Comparison of ENCODE assay signal across 2 cellular contexts in genomic region chr11:66985508-66986177, GRCh38.
TF ChIP-seq lines count a peak whose summit lies in the region.

No MANE protein-coding gene starts in this region.

TF ChIP-seq in HCT116, 20 proteins besides CTCF, POLR2A, EP300 and RAD21:
- TF ChIP-seq ZNF274 (IDR thresholded peaks at IDR 0.05; ENCODE audit: low read depth, low read length) (no peak), FOSL1 (IDR thresholded peaks at IDR 0.05; ENCODE audit: low read depth) (no peak), ZFX (IDR thresholded peaks at IDR 0.05) (no peak), EZH2phosphoT487 (IDR thresholded peaks at IDR 0.05; ENCODE audit: borderline replicate concordance) (no peak), SP1 (IDR thresholded peaks at IDR 0.05; ENCODE audit: low read depth) (no peak), ELF1 (IDR thresholded peaks at IDR 0.05; ENCODE audit: borderline replicate concordance, low read depth) (no peak)
TF ChIP-seq in HCT116: peak in this region for 0.

TF ChIP-seq in liver, 16 proteins besides CTCF, POLR2A, EP300 and RAD21:
- peak; percentile 79 to 92 for TF ChIP-seq RXRA (IDR thresholded peaks at IDR 0.05)
- TF ChIP-seq YY1 (IDR thresholded peaks at IDR 0.05) = peak; percentile 34
- TF ChIP-seq HNF4A (conservative IDR thresholded peaks at IDR 0.05) = peak; percentile 44 to 45
- TF ChIP-seq, protein P1, sequence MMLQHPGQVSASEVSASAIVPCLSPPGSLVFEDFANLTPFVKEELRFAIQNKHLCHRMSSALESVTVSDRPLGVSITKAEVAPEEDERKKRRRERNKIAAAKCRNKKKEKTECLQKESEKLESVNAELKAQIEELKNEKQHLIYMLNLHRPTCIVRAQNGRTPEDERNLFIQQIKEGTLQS (IDR thresholded peaks at IDR 0.05) = no peak
- TF ChIP-seq FOXA2 (IDR thresholded peaks at IDR 0.05) = no peak
- TF ChIP-seq SP1 (IDR thresholded peaks at IDR 0.05) = peak; percentile 72
- no peak for TF ChIP-seq NR2F2 (IDR thresholded peaks at IDR 0.05)
- TF ChIP-seq, protein P2, sequence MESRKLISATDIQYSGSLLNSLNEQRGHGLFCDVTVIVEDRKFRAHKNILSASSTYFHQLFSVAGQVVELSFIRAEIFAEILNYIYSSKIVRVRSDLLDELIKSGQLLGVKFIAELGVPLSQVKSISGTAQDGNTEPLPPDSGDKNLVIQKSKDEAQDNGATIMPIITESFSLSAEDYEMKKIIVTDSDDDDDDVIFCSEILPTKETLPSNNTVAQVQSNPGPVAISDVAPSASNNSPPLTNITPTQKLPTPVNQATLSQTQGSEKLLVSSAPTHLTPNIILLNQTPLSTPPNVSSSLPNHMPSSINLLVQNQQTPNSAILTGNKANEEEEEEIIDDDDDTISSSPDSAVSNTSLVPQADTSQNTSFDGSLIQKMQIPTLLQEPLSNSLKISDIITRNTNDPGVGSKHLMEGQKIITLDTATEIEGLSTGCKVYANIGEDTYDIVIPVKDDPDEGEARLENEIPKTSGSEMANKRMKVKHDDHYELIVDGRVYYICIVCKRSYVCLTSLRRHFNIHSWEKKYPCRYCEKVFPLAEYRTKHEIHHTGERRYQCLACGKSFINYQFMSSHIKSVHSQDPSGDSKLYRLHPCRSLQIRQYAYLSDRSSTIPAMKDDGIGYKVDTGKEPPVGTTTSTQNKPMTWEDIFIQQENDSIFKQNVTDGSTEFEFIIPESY (IDR thresholded peaks at IDR 0.05) = no peak
- TF ChIP-seq, protein P3, sequence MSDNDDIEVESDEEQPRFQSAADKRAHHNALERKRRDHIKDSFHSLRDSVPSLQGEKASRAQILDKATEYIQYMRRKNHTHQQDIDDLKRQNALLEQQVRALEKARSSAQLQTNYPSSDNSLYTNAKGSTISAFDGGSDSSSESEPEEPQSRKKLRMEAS (IDR thresholded peaks at IDR 0.05) = peak; percentile 32
- no peak for TF ChIP-seq GABPA (IDR thresholded peaks at IDR 0.05 in 1 of 2, conservative IDR thresholded peaks at IDR 0.05 in 1 of 2)
- TF ChIP-seq TAF1 (conservative IDR thresholded peaks at IDR 0.05) = no peak
TF ChIP-seq in liver: peak in this region for 5.
